ENCODE assay signal across 25 cellular contexts in genomic region chr22:38089474-38089851, GRCh38. TPM values are rescaled to one million over a fixed set of nuclear protein-coding genes. Genes with fewer than 3 reads are reported as not detected.
DNase-seq lines count a peak whose midpoint lies in the region; ATAC-seq and TF ChIP-seq lines count a peak whose summit lies in the region.
"Had no signal": no experiment of that assay in that cellular context is flagged by ENCODE, and none has a peak within 500 bp of the region (broad histone marks: within the 10 kb centered on the region; RNA-seq: fewer than 3 reads in every experiment).

No MANE protein-coding gene starts in this region.

- no peaks in the 10 kb centered on the region for H3K36me3 Mint-ChIP-seq in glutamatergic neuron (ENCODE audit: unreplicated experiment)
- peaks cover 2% of the 10 kb centered on the region for H3K36me3 Mint-ChIP-seq in neural progenitor cell

- WGBS in urinary bladder: 24% methylated on average over 34 of the region's 34 CpGs

- no peaks in the 10 kb centered on the region for H3K79me2 ChIP-seq in neural progenitor cell (ENCODE audit: low read depth)

- no peak overlapping the region for H3K4me3 ChIP-seq in neural progenitor cell
- peak overlapping the region; percentile 20 for H3K4me3 ChIP-seq in urinary bladder (ENCODE audit: low read depth, low read length)
- H3K4me3 ChIP-seq: pancreas had no signal

- ATAC-seq in left cardiac atrium (peak; percentile 10 to 16), Right ventricle myocardium inferior (no peak)
- ATAC-seq: activated naive CD8-positive, alpha-beta T cell treated with anti-CD3 and anti-CD28 coated beads, Interleukin-2, amount 50 U/mL, for 24 hours; naive thymus-derived CD4-positive, alpha-beta T cell had no signal

- no peak overlapping the region for H3K4me3 Mint-ChIP-seq in glutamatergic neuron (ENCODE audit: unreplicated experiment)
- no peak overlapping the region for H3K4me3 Mint-ChIP-seq in neural progenitor cell
- H3K4me3 Mint-ChIP-seq: activated naive CD8-positive, alpha-beta T cell treated with anti-CD3 and anti-CD28 coated beads, Interleukin-2, amount 50 U/mL, for 24 hours; CD8-positive, alpha-beta memory T cell had no signal

- H3K36me3 ChIP-seq in neural progenitor cell (no peaks in the 10 kb centered on the region), urinary bladder (ENCODE audit: insufficient read depth) (no peaks in the 10 kb centered on the region)
- H3K36me3 ChIP-seq: gastrocnemius medialis, pancreas, upper lobe of left lung had no signal

- H3K27ac Mint-ChIP-seq in glutamatergic neuron (ENCODE audit: unreplicated experiment): no peak overlapping the region
- no peak overlapping the region for H3K27ac Mint-ChIP-seq in neural progenitor cell
- H3K27ac Mint-ChIP-seq: activated naive CD8-positive, alpha-beta T cell treated with anti-CD3 and anti-CD28 coated beads, Interleukin-2, amount 50 U/mL, for 24 hours; CD8-positive, alpha-beta memory T cell; naive thymus-derived CD4-positive, alpha-beta T cell; stimulated activated naive CD8-positive, alpha-beta T cell treated with anti-CD3 and anti-CD28 coated beads, Interleukin-15, amount 100 ng/mL, for 72 hours had no signal

- peaks cover 9% of the 10 kb centered on the region for H3K27me3 ChIP-seq in neural progenitor cell
- H3K27me3 ChIP-seq: pancreas had no signal

- H3K9me3 ChIP-seq in neural progenitor cell (ENCODE audit: low read depth): no peaks in the 10 kb centered on the region
- H3K9me3 ChIP-seq: gastrocnemius medialis, pancreas, upper lobe of left lung had no signal

- H3K27ac ChIP-seq in neural progenitor cell (no peak overlapping the region), urinary bladder (ENCODE audit: low read depth) (no peak overlapping the region)
- H3K27ac ChIP-seq: gastrocnemius medialis, pancreas, upper lobe of left lung had no signal

- H3K9me3 Mint-ChIP-seq in glutamatergic neuron (ENCODE audit: unreplicated experiment): peaks cover 18% of the 10 kb centered on the region
- no peaks in the 10 kb centered on the region for H3K9me3 Mint-ChIP-seq in neural progenitor cell
- H3K9me3 Mint-ChIP-seq: activated naive CD8-positive, alpha-beta T cell treated with anti-CD3 and anti-CD28 coated beads, Interleukin-2, amount 50 U/mL, for 24 hours; CD8-positive, alpha-beta memory T cell; stimulated activated naive CD8-positive, alpha-beta T cell treated with anti-CD3 and anti-CD28 coated beads, Interleukin-15, amount 100 ng/mL, for 72 hours had no signal

- POLR2A ChIA-PET in HEK293T (lab: Yijun Ruan, JAX): no interaction called here

- peak overlapping the region; percentile 45 for H3K4me2 ChIP-seq in neural progenitor cell

- no peak overlapping the region for H3K9ac ChIP-seq in neural progenitor cell

- DNase-seq in left cardiac atrium: peak; percentile 21
- DNase-seq in Right ventricle myocardium inferior (ENCODE audit: missing footprints): no peak
- peak; percentile 15 for DNase-seq in glutamatergic neuron
- no peak for DNase-seq in neural progenitor cell (ENCODE audit: low spot score)
- no peak for DNase-seq in NCI-H2171 (lab: John Stamatoyannopoulos, UW)
- no peak for DNase-seq in AML-193 (lab: John Stamatoyannopoulos, UW)
- DNase-seq in HEK293T (ENCODE audit: extremely low spot score): no peak
- DNase-seq: activated CD4-positive, alpha-beta T cell treated with anti-CD3 and anti-CD28 coated beads for 1 hour; activated gamma-delta T cell treated with Interleukin-2 at 50 U/mL for 16 hours; activated naive CD8-positive, alpha-beta T cell treated with anti-CD3 and anti-CD28 coated beads, Interleukin-2, amount 50 U/mL, for 24 hours; activated T-cell treated with anti-CD3 and anti-CD28 coated beads, Interleukin-2, amount 50 U/mL, for 1 hour; CD8-positive, alpha-beta memory T cell; effector memory CD4-positive, alpha-beta T cell; gastrocnemius medialis; KG1; MM.1S; naive thymus-derived CD4-positive, alpha-beta T cell; NCI-H1417 treated with DMSO at 0.1 percent for 48 hours; NCI-H2107; NCI-H510A treated with DMSO at 0.1 percent for 48 hours; NK-92 treated with Interleukin-12 subunit alpha and Interleukin-12 subunit beta, amount 100 ng/mL, for 24 hours; stimulated activated naive CD8-positive, alpha-beta T cell treated with anti-CD3 and anti-CD28 coated beads, Interleukin-15, amount 100 ng/mL, for 72 hours had no signal

- H3K4me1 ChIP-seq in neural progenitor cell: peaks cover 16% of the 10 kb centered on the region
- H3K4me1 ChIP-seq in urinary bladder (ENCODE audit: insufficient read depth): peaks cover 3% of the 10 kb centered on the region
- H3K4me1 ChIP-seq: gastrocnemius medialis, pancreas had no signal

- no peaks in the 10 kb centered on the region for H4K20me1 ChIP-seq in neural progenitor cell (ENCODE audit: low read depth)

- intact Hi-C loops in left cardiac atrium (cut with DNase I): no loop called here
- intact Hi-C loops in Right ventricle myocardium inferior (cut with DNase I): no loop called here

- CTCF ChIA-PET in HEK293T (lab: Yijun Ruan, JAX): interaction anchor here (0.5 to 1.0 kb wide), 2 partner anchors 12 to 107 kb away, joined by 3 to 4 read pairs; no protein-coding TSS in a partner anchor

- H3K4me1 Mint-ChIP-seq in glutamatergic neuron (ENCODE audit: low read depth, unreplicated experiment) (peaks cover 25% of the 10 kb centered on the region), neural progenitor cell (peaks cover 8% of the 10 kb centered on the region)
- H3K4me1 Mint-ChIP-seq: activated naive CD8-positive, alpha-beta T cell treated with anti-CD3 and anti-CD28 coated beads, Interleukin-2, amount 50 U/mL, for 24 hours; naive thymus-derived CD4-positive, alpha-beta T cell; stimulated activated naive CD8-positive, alpha-beta T cell treated with anti-CD3 and anti-CD28 coated beads, Interleukin-15, amount 100 ng/mL, for 72 hours had no signal

- no peak for TF ChIP-seq CTCF in glutamatergic neuron (IDR thresholded peaks at IDR 0.05; ENCODE audit: partially characterized antibody, unreplicated experiment)
- TF ChIP-seq CTCF in neural progenitor cell (IDR thresholded peaks at IDR 0.05): no peak

- H3K27me3 Mint-ChIP-seq in glutamatergic neuron (ENCODE audit: unreplicated experiment) (peaks cover 15% of the 10 kb centered on the region), neural progenitor cell (ENCODE audit: insufficient read depth, low read depth) (peaks cover 4% of the 10 kb centered on the region)

- H3F3A ChIP-seq in neural progenitor cell (ENCODE audit: low read depth): peaks cover 22% of the 10 kb centered on the region

- H2AFZ ChIP-seq in neural progenitor cell (replicated peaks): no peak overlapping the region

TF ChIP-seq in HEK293T, 16 proteins besides CTCF, POLR2A, EP300 and RAD21:
- TF ChIP-seq L3MBTL2 (conservative IDR thresholded peaks at IDR 0.05) (no peak), HDGF (IDR thresholded peaks at IDR 0.05; ENCODE audit: borderline replicate concordance) (no peak), FOXK2 (IDR thresholded peaks at IDR 0.05) (no peak), CTBP1 (IDR thresholded peaks at IDR 0.05; ENCODE audit: borderline replicate concordance) (no peak), PKNOX1 (IDR thresholded peaks at IDR 0.05) (no peak), FOXM1 (IDR thresholded peaks at IDR 0.05; ENCODE audit: borderline replicate concordance) (no peak), SP1 (IDR thresholded peaks at IDR 0.05) (no peak), ELF4 (IDR thresholded peaks at IDR 0.05) (no peak), NFRKB (IDR thresholded peaks at IDR 0.05) (no peak), BHLHE40 (IDR thresholded peaks at IDR 0.05; ENCODE audit: borderline replicate concordance) (no peak), LEF1 (IDR thresholded peaks at IDR 0.05; ENCODE audit: borderline replicate concordance) (no peak), SUZ12 (IDR thresholded peaks at IDR 0.05) (no peak), ARNT (IDR thresholded peaks at IDR 0.05) (no peak), TARDBP (IDR thresholded peaks at IDR 0.05) (no peak), ZNF384 (IDR thresholded peaks at IDR 0.05) (no peak), FOXA1 (IDR thresholded peaks at IDR 0.05) (no peak)

RNA-seq across cellular contexts. Expression of gene SLC16A8, which starts 5.5 kb away (rescaled TPM):
- total RNA-seq in left cardiac atrium: under 1 TPM in 1 of 2 donors, not detected in 1; 0.27 TPM
- total RNA-seq in Right ventricle myocardium inferior: not detected
- total RNA-seq in glutamatergic neuron (ENCODE audit: unreplicated experiment): not detected
- 1.0 and 3.1 TPM in 2 replicates for total RNA-seq in neural progenitor cell (ENCODE audit: low replicate concordance)
- 0.16 TPM for total RNA-seq in urinary bladder
- 0.52 TPM for polyA plus RNA-seq in urinary bladder
- total RNA-seq: naive thymus-derived CD4-positive, alpha-beta T cell had no signal
- polyA plus RNA-seq: CD8-positive, alpha-beta memory T cell; naive thymus-derived CD4-positive, alpha-beta T cell had no signal

RNA-seq across cellular contexts. Expression of gene BAIAP2L2, which starts 21.0 kb away (rescaled TPM):
- total RNA-seq in left cardiac atrium (under 1 TPM; 0.63 to 0.65 TPM), Right ventricle myocardium inferior (0.30 TPM), glutamatergic neuron (ENCODE audit: unreplicated experiment) (28.6 TPM), neural progenitor cell (ENCODE audit: low replicate concordance) (0.86 and 2.6 TPM in 2 replicates), urinary bladder (not detected)
- polyA plus RNA-seq in urinary bladder: 0.42 TPM
- polyA plus RNA-seq: CD8-positive, alpha-beta memory T cell; naive thymus-derived CD4-positive, alpha-beta T cell had no signal

RNA-seq across cellular contexts. Expression of gene PICK1, which starts 32.3 kb away (rescaled TPM):
- 10 to 100 TPM; 19.4 to 21.0 TPM for total RNA-seq in left cardiac atrium
- total RNA-seq in Right ventricle myocardium inferior: 20.9 TPM
- total RNA-seq in glutamatergic neuron (ENCODE audit: unreplicated experiment): 44.8 TPM
- total RNA-seq in neural progenitor cell (ENCODE audit: low replicate concordance): 10.7 and 31.8 TPM in 2 replicates
- 13.7 TPM for total RNA-seq in urinary bladder
- 19.4 TPM for polyA plus RNA-seq in urinary bladder

Comparison
In these comparisons a context has a peak if more than half of its experiments do, and no peak if none do; other contexts are left out.
1. DNase-seq: peak in left cardiac atrium (single experiment) and glutamatergic neuron (single experiment); none in Right ventricle myocardium inferior (single experiment), neural progenitor cell (single experiment), NCI-H2171 (single experiment), AML-193 (0 of 2) and HEK293T (single experiment).